In the genomic region with DNA sequence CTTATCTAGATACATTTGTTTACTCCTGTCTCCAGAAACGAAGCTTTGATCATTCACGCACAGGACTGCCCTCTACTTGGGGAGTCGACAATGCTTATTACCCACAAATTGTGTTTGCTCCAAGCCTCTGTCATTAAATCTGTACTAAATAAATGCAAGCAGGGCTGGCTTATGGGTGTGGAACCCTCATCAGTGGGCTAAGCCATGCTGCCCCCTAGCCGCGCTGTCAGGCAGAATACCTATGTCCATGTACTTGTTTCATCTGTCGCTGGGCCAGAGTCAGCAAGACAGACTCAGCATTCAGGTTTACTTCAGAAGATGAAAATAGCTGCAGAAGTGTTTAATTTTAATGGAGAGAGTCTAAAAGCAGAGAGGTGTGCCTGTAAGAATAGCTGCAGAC, we compare ENCODE assay signal across 25 cellular contexts.
DNase-seq lines count a peak whose midpoint lies in the region; ATAC-seq, FAIRE-seq and TF ChIP-seq lines count a peak whose summit lies in the region.
"Had no signal": no experiment of that assay in that cellular context is flagged by ENCODE, and none has a peak within 500 bp of the region (broad histone marks: within the 10 kb centered on the region; RNA-seq: fewer than 3 reads in every experiment).

No MANE protein-coding gene starts in this region.

- no peaks in the 10 kb centered on the region for H3K27me3 Mint-ChIP-seq in chondrocyte (ENCODE audit: low read depth)
- H3K27me3 Mint-ChIP-seq: CD8-positive, alpha-beta memory T cell had no signal

- H3K9me3 Mint-ChIP-seq in chondrocyte (ENCODE audit: low read depth) = peaks cover 6% of the 10 kb centered on the region

- no peak for TF ChIP-seq EP300 in Ishikawa (IDR thresholded peaks at IDR 0.05; ENCODE audit: borderline replicate concordance)

- H3K36me3 Mint-ChIP-seq in chondrocyte (ENCODE audit: low read depth) = no peaks in the 10 kb centered on the region
- H3K36me3 Mint-ChIP-seq: CD8-positive, alpha-beta memory T cell had no signal

- no peak for TF ChIP-seq CTCF in chondrocyte (IDR thresholded peaks at IDR 0.05)

- no peak overlapping the region for H3K27ac Mint-ChIP-seq in chondrocyte (ENCODE audit: unreplicated experiment)
- H3K27ac Mint-ChIP-seq: CD8-positive, alpha-beta memory T cell; T-helper 1 cell treated with Interleukin-12 subunit alpha and Interleukin-12 subunit beta and Interleukin-4 antibody, amounts not matched to agents 30 μg/mL and 1 μg/mL, for 36 hours had no signal

- FAIRE-seq in urothelium cell line (lab: Jason Lieb, UNC) = no peak
- FAIRE-seq: GM12892, GM19239 had no signal

- DNase-seq in Right ventricle myocardium superior (peak; percentile 22), left cardiac atrium (no peak), chondrocyte (ENCODE audit: low spot score) (peak; percentile 34), urothelium cell line (ENCODE audit: low spot score) (peak; percentile 1)
- DNase-seq in stimulated activated CD8-positive, alpha-beta memory T cell treated with anti-CD3 and anti-CD28 coated beads, Interleukin-4, amount 100 ng/mL, for 48 hours = no peak
- no peak for DNase-seq in activated CD4-positive, alpha-beta T cell treated with anti-CD3 and anti-CD28 coated beads, Interleukin-2, amount 50 U/mL, for 1 hour
- DNase-seq: C1 segment of cervical spinal cord; CD8-positive, alpha-beta memory T cell; DMS 273 treated with DMSO at 0.1 percent for 48 hours; DND-41; IMR-90; NCI-H1092; NCI-H1417 treated with DMSO at 0.1 percent for 48 hours; NCI-H1694 treated with DMSO at 0.1 percent for 48 hours; NCI-H2081 treated with DMSO at 0.1 percent for 48 hours; NCI-H2171; NCI-H226; NCI-H510A treated with DMSO at 0.1 percent for 48 hours; NCI-H774; SHP77 had no signal

- intact Hi-C loops in Right ventricle myocardium superior (cut with DNase I) (no loop called here), left cardiac atrium (cut with DNase I) (no loop called here)

- no peaks in the 10 kb centered on the region for H3K4me1 Mint-ChIP-seq in chondrocyte (ENCODE audit: low read depth)
- H3K4me1 Mint-ChIP-seq: CD8-positive, alpha-beta memory T cell had no signal

- TF ChIP-seq RAD21 in Ishikawa (IDR thresholded peaks at IDR 0.05; ENCODE audit: low read depth) = peak; percentile 38; the same call in 1 of the 2 replicates

- no peak overlapping the region for H3K4me3 Mint-ChIP-seq in chondrocyte (ENCODE audit: unreplicated experiment)
- H3K4me3 Mint-ChIP-seq: CD8-positive, alpha-beta memory T cell; T-helper 1 cell treated with Interleukin-12 subunit alpha and Interleukin-12 subunit beta and Interleukin-4 antibody, amounts not matched to agents 30 μg/mL and 1 μg/mL, for 36 hours had no signal

- ATAC-seq in Right ventricle myocardium superior (ENCODE audit: poor library complexity) (no peak), left cardiac atrium (no peak), HG02571 (IDR thresholded peaks at IDR 0.05; ENCODE audit: unreplicated experiment) (no peak)

TF ChIP-seq in Ishikawa, 13 proteins besides CTCF, POLR2A, EP300 and RAD21:
- TF ChIP-seq, protein P1, sequence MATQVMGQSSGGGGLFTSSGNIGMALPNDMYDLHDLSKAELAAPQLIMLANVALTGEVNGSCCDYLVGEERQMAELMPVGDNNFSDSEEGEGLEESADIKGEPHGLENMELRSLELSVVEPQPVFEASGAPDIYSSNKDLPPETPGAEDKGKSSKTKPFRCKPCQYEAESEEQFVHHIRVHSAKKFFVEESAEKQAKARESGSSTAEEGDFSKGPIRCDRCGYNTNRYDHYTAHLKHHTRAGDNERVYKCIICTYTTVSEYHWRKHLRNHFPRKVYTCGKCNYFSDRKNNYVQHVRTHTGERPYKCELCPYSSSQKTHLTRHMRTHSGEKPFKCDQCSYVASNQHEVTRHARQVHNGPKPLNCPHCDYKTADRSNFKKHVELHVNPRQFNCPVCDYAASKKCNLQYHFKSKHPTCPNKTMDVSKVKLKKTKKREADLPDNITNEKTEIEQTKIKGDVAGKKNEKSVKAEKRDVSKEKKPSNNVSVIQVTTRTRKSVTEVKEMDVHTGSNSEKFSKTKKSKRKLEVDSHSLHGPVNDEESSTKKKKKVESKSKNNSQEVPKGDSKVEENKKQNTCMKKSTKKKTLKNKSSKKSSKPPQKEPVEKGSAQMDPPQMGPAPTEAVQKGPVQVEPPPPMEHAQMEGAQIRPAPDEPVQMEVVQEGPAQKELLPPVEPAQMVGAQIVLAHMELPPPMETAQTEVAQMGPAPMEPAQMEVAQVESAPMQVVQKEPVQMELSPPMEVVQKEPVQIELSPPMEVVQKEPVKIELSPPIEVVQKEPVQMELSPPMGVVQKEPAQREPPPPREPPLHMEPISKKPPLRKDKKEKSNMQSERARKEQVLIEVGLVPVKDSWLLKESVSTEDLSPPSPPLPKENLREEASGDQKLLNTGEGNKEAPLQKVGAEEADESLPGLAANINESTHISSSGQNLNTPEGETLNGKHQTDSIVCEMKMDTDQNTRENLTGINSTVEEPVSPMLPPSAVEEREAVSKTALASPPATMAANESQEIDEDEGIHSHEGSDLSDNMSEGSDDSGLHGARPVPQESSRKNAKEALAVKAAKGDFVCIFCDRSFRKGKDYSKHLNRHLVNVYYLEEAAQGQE (IDR thresholded peaks at IDR 0.05; ENCODE audit: low read depth) = no peak
- TF ChIP-seq ZBTB7A (IDR thresholded peaks at IDR 0.05; ENCODE audit: low read depth) (no peak), FOXM1 (IDR thresholded peaks at IDR 0.05; ENCODE audit: borderline replicate concordance, low read depth) (no peak), EGR1 (IDR thresholded peaks at IDR 0.05) (no peak), TAF1 (IDR thresholded peaks at IDR 0.05; ENCODE audit: low read depth) (no peak), CEBPB (IDR thresholded peaks at IDR 0.05) (no peak), CREB1 (IDR thresholded peaks at IDR 0.05; ENCODE audit: low read depth) (no peak), YY1 (IDR thresholded peaks at IDR 0.05; ENCODE audit: low read depth) (no peak), TEAD4 (IDR thresholded peaks at IDR 0.05) (no peak), TCF12 (IDR thresholded peaks at IDR 0.05; ENCODE audit: low read depth) (no peak), NFIC (IDR thresholded peaks at IDR 0.05) (no peak), USF1 (IDR thresholded peaks at IDR 0.05) (no peak)
- TF ChIP-seq, protein P2, sequence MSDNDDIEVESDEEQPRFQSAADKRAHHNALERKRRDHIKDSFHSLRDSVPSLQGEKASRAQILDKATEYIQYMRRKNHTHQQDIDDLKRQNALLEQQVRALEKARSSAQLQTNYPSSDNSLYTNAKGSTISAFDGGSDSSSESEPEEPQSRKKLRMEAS (IDR thresholded peaks at IDR 0.05) = no peak

Comparison
In these comparisons a context has a peak if more than half of its experiments do, and no peak if none do; other contexts are left out.
1. DNase-seq: peak in Right ventricle myocardium superior (single experiment), chondrocyte (single experiment) and urothelium cell line (single experiment); none in left cardiac atrium (single experiment), stimulated activated CD8-positive, alpha-beta memory T cell treated with anti-CD3 and anti-CD28 coated beads, Interleukin-4, amount 100 ng/mL, for 48 hours (single experiment) and activated CD4-positive, alpha-beta T cell treated with anti-CD3 and anti-CD28 coated beads, Interleukin-2, amount 50 U/mL, for 1 hour (single experiment).